ENCODE assay signal across 11 cellular contexts in genomic region chr11:116851631-116852030, GRCh38. TPM values are rescaled to one million over a fixed set of nuclear protein-coding genes. Genes with fewer than 3 reads are reported as not detected.
A peak's percentile ranks its signal among the peaks of the same experiment; 100 is the strongest.
DNase-seq lines count a peak whose midpoint lies in the region; ATAC-seq, FAIRE-seq and TF ChIP-seq lines count a peak whose summit lies in the region.
"Had no signal": no experiment of that assay in that cellular context is flagged by ENCODE, and none has a peak within 500 bp of the region (broad histone marks: within the 10 kb centered on the region; RNA-seq: fewer than 3 reads in every experiment).

No MANE protein-coding gene starts in this region.

- H3K9ac ChIP-seq in HepG2 (ENCODE audit: insufficient read depth, low read depth, low read length): no peak overlapping the region

- no TSS peak for BruUV-seq in HepG2 (replicated peaks; lab: Mats Ljungman, UMichigan)

- peaks cover 37% of the 10 kb centered on the region for H3K36me3 ChIP-seq in lower lobe of right lung
- peaks cover 0 to 21% (median 7%) of the 10 kb centered on the region in 4 donors for H3K36me3 ChIP-seq in transverse colon
- H3K36me3 ChIP-seq in HepG2 (replicated peaks in 1 of 2; ENCODE audit: control insufficient read depth in 1 of 2, insufficient read depth in 2 of 2, low read length in 2 of 2): peaks cover 19 to 41% of the 10 kb centered on the region in 2 experiments; a peak in 4 of 5 replicates

- H3K9me3 ChIP-seq in lower lobe of right lung: no peaks in the 10 kb centered on the region
- no peaks in the 10 kb centered on the region for H3K9me3 ChIP-seq in transverse colon
- no peaks in the 10 kb centered on the region for H3K9me3 ChIP-seq in HepG2 (ENCODE audit: low read length)
- H3K9me3 ChIP-seq: SJSA1 had no signal

- no peaks in the 10 kb centered on the region for H3K79me2 ChIP-seq in HepG2 (ENCODE audit: insufficient read depth, low read length)

- intact Hi-C loops in activated naive CD4-positive, alpha-beta T cell treated with anti-CD3 and anti-CD28 coated beads for 36 hours (cut with micrococcal nuclease): loop anchor here (1.0 to 5.0 kb wide), 7 partner anchors 15 to 1136 kb away; partner anchors contain the start of genes CEP164, IL10RA and ZPR1
- intact Hi-C loops in lower lobe of right lung (cut with DNase I) (no loop called here), transverse colon (cut with DNase I; ENCODE audit: low total_unique reads) (no loop called here), HepG2 (cut with micrococcal nuclease; ENCODE audit: unreplicated experiment) (no loop called here)

- peaks cover 54% of the 10 kb centered on the region for H3K4me1 Mint-ChIP-seq in activated naive CD4-positive, alpha-beta T cell treated with anti-CD3 and anti-CD28 coated beads for 36 hours (ENCODE audit: low read depth)

- H4K20me1 ChIP-seq in HepG2 (ENCODE audit: insufficient read depth, low read length): no peaks in the 10 kb centered on the region

- CTCF ChIA-PET in activated naive CD4-positive, alpha-beta T cell treated with anti-CD3 and anti-CD28 coated beads for 36 hours (lab: Charles Lee): interaction anchor here (0.7 to 4.8 kb wide), 7 partner anchors 11 to 255 kb away, joined by 3 to 38 read pairs (median 4); partner anchors contain the start of genes APOA1, APOA5 and ZPR1
- CTCF ChIA-PET in HepG2 (lab: Yijun Ruan, JAX; ENCODE audit: low intra/inter-chr PET ratio, low total read pairs): no interaction called here

- no peak overlapping the region for H3K4me3 Mint-ChIP-seq in activated naive CD4-positive, alpha-beta T cell treated with anti-CD3 and anti-CD28 coated beads for 36 hours

- no peak overlapping the region for H3K4me2 ChIP-seq in HepG2 (ENCODE audit: low read depth, low read length)

- H3K27me3 ChIP-seq in lower lobe of right lung (ENCODE audit: low read depth) (no peaks in the 10 kb centered on the region), transverse colon (no peaks in the 10 kb centered on the region), HepG2 (ENCODE audit: control insufficient read depth in 1 of 2, insufficient read depth in 2 of 2, low read length in 2 of 2) (no peaks in the 10 kb centered on the region)
- H3K27me3 ChIP-seq: SJSA1 had no signal

- in situ Hi-C loops in transverse colon (cut with MboI; ENCODE audit: low pct_ligation_motif_present in 1 of 4, low pct_unique_long_range_greater_than_20kb in 1 of 4, low sequenced_read_pairs in 3 of 4): no loop called here
- in situ Hi-C loops in HepG2 (cut with HindIII; ENCODE audit: extremely low pct_ligation_motif_present, low pct_unique_long_range_greater_than_20kb): no loop called here
- in situ Hi-C loops in GM13977 (cut with MboI; ENCODE audit: low pct_unique_long_range_greater_than_20kb, low sequenced_read_pairs, unreplicated experiment): no loop called here

- 79 to 93% methylated on average over 5 to 7 of the region's 7 CpGs for WGBS in transverse colon (ENCODE audit: low coverage in 1 of 2), 2 donors
- 92% methylated on average over 7 of the region's 7 CpGs for WGBS in HepG2 (ENCODE audit: low lambda C conversion rate)

- H3K27ac ChIP-seq in lower lobe of right lung (no peak overlapping the region), transverse colon (peak overlapping the region; percentile 65 to 75 (median 69)), HepG2 (ENCODE audit: extremely low read length, insufficient read depth, low read length) (no peak overlapping the region)
- H3K27ac ChIP-seq: SJSA1 had no signal

- no peak overlapping the region for H2AFZ ChIP-seq in HepG2 (ENCODE audit: low read length)

- H3K36me3 Mint-ChIP-seq in activated naive CD4-positive, alpha-beta T cell treated with anti-CD3 and anti-CD28 coated beads for 36 hours (ENCODE audit: low read depth): peaks cover 23% of the 10 kb centered on the region
- H3K36me3 Mint-ChIP-seq in activated naive CD4-positive, alpha-beta T cell treated with anti-CD3 and anti-CD28 coated beads, Interleukin-2, amount 50 U/mL, for 72 hours: peaks cover 10 to 15% of the 10 kb centered on the region in 2 donors

- H3K27me3 Mint-ChIP-seq in activated naive CD4-positive, alpha-beta T cell treated with anti-CD3 and anti-CD28 coated beads for 36 hours (ENCODE audit: low read depth): no peaks in the 10 kb centered on the region

- peak; percentile 72 for DNase-seq in activated naive CD4-positive, alpha-beta T cell treated with anti-CD3 and anti-CD28 coated beads for 36 hours
- no peak for DNase-seq in activated naive CD4-positive, alpha-beta T cell treated with anti-CD3 and anti-CD28 coated beads, Interleukin-2, amount 50 U/mL, for 72 hours (ENCODE audit: low spot score in 2 of 2)
- peak; percentile 24 to 25 for DNase-seq in activated CD8-positive, alpha-beta memory T cell treated with anti-CD3 and anti-CD28 coated beads for 4 hours (ENCODE audit: low read depth in 2 of 2)
- DNase-seq in lower lobe of right lung (peak; percentile 65), transverse colon (peak; percentile 34), HepG2 (ENCODE audit: low spot score) (no peak), GM13977 (ENCODE audit: low spot score) (no peak)

- no peak for FAIRE-seq in HepG2 (lab: Jason Lieb, UNC)

- peaks cover 35% of the 10 kb centered on the region for H3K4me1 ChIP-seq in lower lobe of right lung
- H3K4me1 ChIP-seq in transverse colon: peaks cover 14 to 41% (median 33%) of the 10 kb centered on the region in 4 donors
- H3K4me1 ChIP-seq in HepG2 (ENCODE audit: insufficient read depth, low read length): no peaks in the 10 kb centered on the region

- TF ChIP-seq RAD21 in HepG2 (CRISPR knock-in tag; IDR thresholded peaks at IDR 0.05): no peak

- no peaks in the 10 kb centered on the region for H3K9me3 Mint-ChIP-seq in activated naive CD4-positive, alpha-beta T cell treated with anti-CD3 and anti-CD28 coated beads for 36 hours
- no peaks in the 10 kb centered on the region for H3K9me3 Mint-ChIP-seq in activated naive CD4-positive, alpha-beta T cell treated with anti-CD3 and anti-CD28 coated beads, Interleukin-2, amount 50 U/mL, for 72 hours

- peak overlapping the region; percentile 48 for H3K27ac Mint-ChIP-seq in activated naive CD4-positive, alpha-beta T cell treated with anti-CD3 and anti-CD28 coated beads for 36 hours
- peak overlapping the region in 1 of 2 donors; percentile 81 for H3K27ac Mint-ChIP-seq in activated naive CD4-positive, alpha-beta T cell treated with anti-CD3 and anti-CD28 coated beads, Interleukin-2, amount 50 U/mL, for 72 hours

- TF ChIP-seq CTCF in lower lobe of right lung (IDR thresholded peaks at IDR 0.05) (no peak), transverse colon (IDR thresholded peaks at IDR 0.05) (no peak), HepG2 (CRISPR knock-in tag; IDR thresholded peaks at IDR 0.05) (no peak), GM13977 (IDR thresholded peaks at IDR 0.05; ENCODE audit: extremely low read depth, insufficient read depth, missing control alignments) (no peak)

- POLR2A ChIA-PET in HepG2 (lab: Yijun Ruan, JAX): no interaction called here

- TF ChIP-seq EP300 in transverse colon (IDR thresholded peaks at IDR 0.05; ENCODE audit: low read depth) (no peak), HepG2 (IDR thresholded peaks at IDR 0.05; ENCODE audit: low read depth in 2 of 2, low read length in 2 of 2) (no peak), HepG2 (CRISPR knock-in tag; IDR thresholded peaks at IDR 0.05; ENCODE audit: borderline replicate concordance) (no peak)

- ATAC-seq in activated naive CD4-positive, alpha-beta T cell treated with anti-CD3 and anti-CD28 coated beads, Interleukin-2, amount 50 U/mL, for 72 hours: no peak
- ATAC-seq in lower lobe of right lung (peak; percentile 52 to 56), HepG2 (no peak), GM21717 (IDR thresholded peaks at IDR 0.05; ENCODE audit: unreplicated experiment) (no peak)

- no peak for TF ChIP-seq POLR2A in transverse colon (IDR thresholded peaks at IDR 0.05)
- no peak for TF ChIP-seq POLR2A in HepG2 (IDR thresholded peaks at IDR 0.05; ENCODE audit: insufficient read depth in 1 of 2, low read depth in 2 of 2, low read length in 2 of 2)

- no peak overlapping the region for H3K4me3 ChIP-seq in lower lobe of right lung
- no peak overlapping the region for H3K4me3 ChIP-seq in transverse colon
- no peak overlapping the region for H3K4me3 ChIP-seq in HepG2 (replicated peaks in 1 of 3; ENCODE audit: insufficient read depth in 1 of 3, low read depth in 2 of 3, low read length in 3 of 3)
- H3K4me3 ChIP-seq: SJSA1 had no signal

RNA-seq across cellular contexts. Expression of gene APOA1, which starts 14.2 kb away (rescaled TPM):
- total RNA-seq in activated naive CD4-positive, alpha-beta T cell treated with anti-CD3 and anti-CD28 coated beads for 36 hours: not detected
- total RNA-seq in activated naive CD4-positive, alpha-beta T cell treated with anti-CD3 and anti-CD28 coated beads, Interleukin-2, amount 50 U/mL, for 72 hours: under 1 TPM in 1 of 2 donors, not detected in 1; 0.84 TPM
- 3.7 TPM for total RNA-seq in lower lobe of right lung
- 100 to 1,000 TPM in 1 of 4 donors, not detected in 3; 169 TPM for total RNA-seq in transverse colon
- total RNA-seq in HepG2 (2016; rRNA removed; fragmentation: Illumina TruSeq; extraction: Trizol): 2,184 and 5,485 TPM in 2 replicates
- 1,658 and 1,910 TPM in 2 replicates for total RNA-seq in HepG2 (2016; cell fraction: cytosol; rRNA removed; fragmentation: Illumina TruSeq; extraction: Trizol; ENCODE audit: low read depth)
- total RNA-seq in HepG2 (2016; cell fraction: insoluble cytoplasmic fraction; rRNA removed; fragmentation: Illumina TruSeq; extraction: Trizol): 2,147 and 5,523 TPM in 2 replicates
- total RNA-seq in HepG2 (2016; cell fraction: membrane; rRNA removed; fragmentation: Illumina TruSeq; extraction: Trizol): 1,317 and 1,654 TPM in 2 replicates
- total RNA-seq in HepG2 (2016; cell fraction: nucleus; rRNA removed; fragmentation: Illumina TruSeq; extraction: Trizol): 3,708 and 4,228 TPM in 2 replicates
- polyA plus RNA-seq in HepG2 (2011; rRNA removed): 1,973 and 2,476 TPM in 2 replicates
- 3,263 and 3,859 TPM in 2 replicates for polyA plus RNA-seq in HepG2 (2011; cell fraction: cytosol; rRNA removed)
- 1,542 and 1,981 TPM in 2 replicates for polyA plus RNA-seq in HepG2 (2011; cell fraction: nucleus; rRNA removed)
- 3,117 and 3,837 TPM in 2 replicates for polyA plus RNA-seq in HepG2 (2012)
- polyA plus RNA-seq in HepG2 (2016; cell fraction: cytosol; fragmentation: Illumina TruSeq; extraction: Trizol; ENCODE audit: low read depth): 1,826 and 2,113 TPM in 2 replicates
- polyA plus RNA-seq in HepG2 (2016; cell fraction: insoluble cytoplasmic fraction; fragmentation: Illumina TruSeq; extraction: Trizol; ENCODE audit: low read depth): 1,773 and 1,785 TPM in 2 replicates
- 1,154 and 1,399 TPM in 2 replicates for polyA plus RNA-seq in HepG2 (2016; cell fraction: membrane; fragmentation: Illumina TruSeq; extraction: Trizol; ENCODE audit: low read depth)
- 5,783 and 6,817 TPM in 2 replicates for polyA plus RNA-seq in HepG2 (2016; cell fraction: nucleus; fragmentation: Illumina TruSeq; extraction: Trizol; ENCODE audit: insufficient read depth, low read depth)
- polyA minus RNA-seq in HepG2 (2011; rRNA and poly(A)+ RNA removed; ENCODE audit: low replicate concordance): 0.49 and 910 TPM in 2 replicates
- 1,155 and 1,457 TPM in 2 replicates for polyA minus RNA-seq in HepG2 (2011; cell fraction: cytosol; rRNA and poly(A)+ RNA removed)
- 210 and 319 TPM in 2 replicates for polyA minus RNA-seq in HepG2 (2011; cell fraction: nucleus; rRNA and poly(A)+ RNA removed)
- total RNA-seq: dermis microvascular lymphatic vessel endothelial cell, left colon, SJSA1 had no signal

RNA-seq across cellular contexts. Expression of gene APOC3, which starts 21.9 kb away (rescaled TPM):
- not detected for total RNA-seq in activated naive CD4-positive, alpha-beta T cell treated with anti-CD3 and anti-CD28 coated beads for 36 hours
- not detected for total RNA-seq in activated naive CD4-positive, alpha-beta T cell treated with anti-CD3 and anti-CD28 coated beads, Interleukin-2, amount 50 U/mL, for 72 hours
- not detected for total RNA-seq in lower lobe of right lung
- 1 to 10 TPM in 2 of 4 donors, not detected in 2; 3.0 to 5.3 TPM for total RNA-seq in transverse colon
- 179 and 314 TPM in 2 replicates for total RNA-seq in HepG2 (2016; rRNA removed; fragmentation: Illumina TruSeq; extraction: Trizol)
- total RNA-seq in HepG2 (2016; cell fraction: cytosol; rRNA removed; fragmentation: Illumina TruSeq; extraction: Trizol; ENCODE audit: low read depth): 470 and 617 TPM in 2 replicates
- 191 and 310 TPM in 2 replicates for total RNA-seq in HepG2 (2016; cell fraction: insoluble cytoplasmic fraction; rRNA removed; fragmentation: Illumina TruSeq; extraction: Trizol)
- total RNA-seq in HepG2 (2016; cell fraction: membrane; rRNA removed; fragmentation: Illumina TruSeq; extraction: Trizol): 250 and 324 TPM in 2 replicates
- total RNA-seq in HepG2 (2016; cell fraction: nucleus; rRNA removed; fragmentation: Illumina TruSeq; extraction: Trizol): 211 and 238 TPM in 2 replicates
- polyA plus RNA-seq in HepG2 (2011; rRNA removed): 687 and 1,005 TPM in 2 replicates
- 944 and 988 TPM in 2 replicates for polyA plus RNA-seq in HepG2 (2011; cell fraction: cytosol; rRNA removed)
- 255 and 392 TPM in 2 replicates for polyA plus RNA-seq in HepG2 (2011; cell fraction: nucleus; rRNA removed)
- polyA plus RNA-seq in HepG2 (2012): 921 and 1,213 TPM in 2 replicates
- 724 and 925 TPM in 2 replicates for polyA plus RNA-seq in HepG2 (2016; cell fraction: cytosol; fragmentation: Illumina TruSeq; extraction: Trizol; ENCODE audit: low read depth)
- polyA plus RNA-seq in HepG2 (2016; cell fraction: insoluble cytoplasmic fraction; fragmentation: Illumina TruSeq; extraction: Trizol; ENCODE audit: low read depth): 243 and 253 TPM in 2 replicates
- polyA plus RNA-seq in HepG2 (2016; cell fraction: membrane; fragmentation: Illumina TruSeq; extraction: Trizol; ENCODE audit: low read depth): 332 and 399 TPM in 2 replicates
- 479 and 488 TPM in 2 replicates for polyA plus RNA-seq in HepG2 (2016; cell fraction: nucleus; fragmentation: Illumina TruSeq; extraction: Trizol; ENCODE audit: insufficient read depth, low read depth)
- 493 TPM in 1 of 2 replicates, not detected in the other for polyA minus RNA-seq in HepG2 (2011; rRNA and poly(A)+ RNA removed; ENCODE audit: low replicate concordance)
- polyA minus RNA-seq in HepG2 (2011; cell fraction: cytosol; rRNA and poly(A)+ RNA removed): 182 and 185 TPM in 2 replicates
- 38.8 and 66.1 TPM in 2 replicates for polyA minus RNA-seq in HepG2 (2011; cell fraction: nucleus; rRNA and poly(A)+ RNA removed)
- total RNA-seq: dermis microvascular lymphatic vessel endothelial cell, left colon, SJSA1 had no signal

RNA-seq across cellular contexts. Expression of gene APOA4, which starts 28.5 kb away (rescaled TPM):
- not detected for total RNA-seq in activated naive CD4-positive, alpha-beta T cell treated with anti-CD3 and anti-CD28 coated beads for 36 hours
- not detected for total RNA-seq in activated naive CD4-positive, alpha-beta T cell treated with anti-CD3 and anti-CD28 coated beads, Interleukin-2, amount 50 U/mL, for 72 hours
- total RNA-seq in lower lobe of right lung (not detected), transverse colon (not detected), HepG2 (2016; rRNA removed; fragmentation: Illumina TruSeq; extraction: Trizol) (1.8 and 3.8 TPM in 2 replicates)
- 1.2 and 2.1 TPM in 2 replicates for total RNA-seq in HepG2 (2016; cell fraction: cytosol; rRNA removed; fragmentation: Illumina TruSeq; extraction: Trizol; ENCODE audit: low read depth)
- 2.1 and 3.7 TPM in 2 replicates for total RNA-seq in HepG2 (2016; cell fraction: insoluble cytoplasmic fraction; rRNA removed; fragmentation: Illumina TruSeq; extraction: Trizol)
- 2.5 and 3.8 TPM in 2 replicates for total RNA-seq in HepG2 (2016; cell fraction: membrane; rRNA removed; fragmentation: Illumina TruSeq; extraction: Trizol)
- total RNA-seq in HepG2 (2016; cell fraction: nucleus; rRNA removed; fragmentation: Illumina TruSeq; extraction: Trizol): 1.5 and 3.9 TPM in 2 replicates
- polyA plus RNA-seq in HepG2 (2011; rRNA removed): 7.2 and 11.0 TPM in 2 replicates
- 9.4 and 10.1 TPM in 2 replicates for polyA plus RNA-seq in HepG2 (2011; cell fraction: cytosol; rRNA removed)
- 4.4 and 6.4 TPM in 2 replicates for polyA plus RNA-seq in HepG2 (2011; cell fraction: nucleus; rRNA removed)
- 5.7 and 7.6 TPM in 2 replicates for polyA plus RNA-seq in HepG2 (2012)
- polyA plus RNA-seq in HepG2 (2016; cell fraction: cytosol; fragmentation: Illumina TruSeq; extraction: Trizol; ENCODE audit: low read depth): 1.8 and 2.4 TPM in 2 replicates
- 1.6 and 1.8 TPM in 2 replicates for polyA plus RNA-seq in HepG2 (2016; cell fraction: insoluble cytoplasmic fraction; fragmentation: Illumina TruSeq; extraction: Trizol; ENCODE audit: low read depth)
- 2.4 and 3.3 TPM in 2 replicates for polyA plus RNA-seq in HepG2 (2016; cell fraction: membrane; fragmentation: Illumina TruSeq; extraction: Trizol; ENCODE audit: low read depth)
- polyA plus RNA-seq in HepG2 (2016; cell fraction: nucleus; fragmentation: Illumina TruSeq; extraction: Trizol; ENCODE audit: insufficient read depth, low read depth): 3.5 and 4.1 TPM in 2 replicates
- 4.4 TPM in 1 of 2 replicates, not detected in the other for polyA minus RNA-seq in HepG2 (2011; rRNA and poly(A)+ RNA removed; ENCODE audit: low replicate concordance)
- 2.5 and 3.2 TPM in 2 replicates for polyA minus RNA-seq in HepG2 (2011; cell fraction: cytosol; rRNA and poly(A)+ RNA removed)
- 0.77 and 1.6 TPM in 2 replicates for polyA minus RNA-seq in HepG2 (2011; cell fraction: nucleus; rRNA and poly(A)+ RNA removed)
- total RNA-seq: dermis microvascular lymphatic vessel endothelial cell, left colon, SJSA1 had no signal

RNA-seq across cellular contexts. Expression of gene APOA5, which starts 60.0 kb away (rescaled TPM):
- total RNA-seq in activated naive CD4-positive, alpha-beta T cell treated with anti-CD3 and anti-CD28 coated beads for 36 hours: not detected
- not detected for total RNA-seq in activated naive CD4-positive, alpha-beta T cell treated with anti-CD3 and anti-CD28 coated beads, Interleukin-2, amount 50 U/mL, for 72 hours
- 0.41 TPM for total RNA-seq in lower lobe of right lung
- not detected for total RNA-seq in transverse colon
- total RNA-seq in HepG2 (2016; rRNA removed; fragmentation: Illumina TruSeq; extraction: Trizol): 21.9 and 49.1 TPM in 2 replicates
- total RNA-seq in HepG2 (2016; cell fraction: cytosol; rRNA removed; fragmentation: Illumina TruSeq; extraction: Trizol; ENCODE audit: low read depth): 4.6 and 4.7 TPM in 2 replicates
- 16.8 and 55.7 TPM in 2 replicates for total RNA-seq in HepG2 (2016; cell fraction: insoluble cytoplasmic fraction; rRNA removed; fragmentation: Illumina TruSeq; extraction: Trizol)
- 7.4 and 9.8 TPM in 2 replicates for total RNA-seq in HepG2 (2016; cell fraction: membrane; rRNA removed; fragmentation: Illumina TruSeq; extraction: Trizol)
- 41.1 and 46.7 TPM in 2 replicates for total RNA-seq in HepG2 (2016; cell fraction: nucleus; rRNA removed; fragmentation: Illumina TruSeq; extraction: Trizol)
- polyA plus RNA-seq in HepG2 (2011; rRNA removed): 44.0 and 61.4 TPM in 2 replicates
- polyA plus RNA-seq in HepG2 (2011; cell fraction: cytosol; rRNA removed): 50.5 and 63.0 TPM in 2 replicates
- 48.8 and 51.3 TPM in 2 replicates for polyA plus RNA-seq in HepG2 (2011; cell fraction: nucleus; rRNA removed)
- 32.9 and 35.6 TPM in 2 replicates for polyA plus RNA-seq in HepG2 (2012)
- 3.5 and 4.1 TPM in 2 replicates for polyA plus RNA-seq in HepG2 (2016; cell fraction: cytosol; fragmentation: Illumina TruSeq; extraction: Trizol; ENCODE audit: low read depth)
- 17.4 and 19.7 TPM in 2 replicates for polyA plus RNA-seq in HepG2 (2016; cell fraction: insoluble cytoplasmic fraction; fragmentation: Illumina TruSeq; extraction: Trizol; ENCODE audit: low read depth)
- polyA plus RNA-seq in HepG2 (2016; cell fraction: membrane; fragmentation: Illumina TruSeq; extraction: Trizol; ENCODE audit: low read depth): 5.1 and 6.3 TPM in 2 replicates
- 67.2 and 70.6 TPM in 2 replicates for polyA plus RNA-seq in HepG2 (2016; cell fraction: nucleus; fragmentation: Illumina TruSeq; extraction: Trizol; ENCODE audit: insufficient read depth, low read depth)
- polyA minus RNA-seq in HepG2 (2011; rRNA and poly(A)+ RNA removed; ENCODE audit: low replicate concordance): 37.9 TPM in 1 of 2 replicates, not detected in the other
- 21.8 and 26.5 TPM in 2 replicates for polyA minus RNA-seq in HepG2 (2011; cell fraction: cytosol; rRNA and poly(A)+ RNA removed)
- 24.4 and 25.6 TPM in 2 replicates for polyA minus RNA-seq in HepG2 (2011; cell fraction: nucleus; rRNA and poly(A)+ RNA removed)
- total RNA-seq: dermis microvascular lymphatic vessel endothelial cell, left colon, SJSA1 had no signal

Comparison
In these comparisons a context has a peak if more than half of its experiments do, and no peak if none do; other contexts are left out.
1. DNase-seq: peak in activated naive CD4-positive, alpha-beta T cell treated with anti-CD3 and anti-CD28 coated beads for 36 hours (single experiment), activated CD8-positive, alpha-beta memory T cell treated with anti-CD3 and anti-CD28 coated beads for 4 hours (2 of 2), lower lobe of right lung (single experiment) and transverse colon (single experiment); none in activated naive CD4-positive, alpha-beta T cell treated with anti-CD3 and anti-CD28 coated beads, Interleukin-2, amount 50 U/mL, for 72 hours (0 of 2), HepG2 (single experiment) and GM13977 (single experiment).
2. ATAC-seq: peak in lower lobe of right lung (2 of 2); none in activated naive CD4-positive, alpha-beta T cell treated with anti-CD3 and anti-CD28 coated beads, Interleukin-2, amount 50 U/mL, for 72 hours (0 of 2), HepG2 (single experiment) and GM21717 (single experiment).
3. H3K27ac ChIP-seq: peak in transverse colon (4 of 4); none in lower lobe of right lung (single experiment) and HepG2 (single experiment).
4. RNA of gene APOA1, which starts 14.2 kb away (total RNA-seq): 1,317 to 5,523 TPM in HepG2; 3.7 TPM in lower lobe of right lung (single experiment), 0.84 TPM in activated naive CD4-positive, alpha-beta T cell treated with anti-CD3 and anti-CD28 coated beads, Interleukin-2, amount 50 U/mL, for 72 hours, 169 TPM in transverse colon and not detected in activated naive CD4-positive, alpha-beta T cell treated with anti-CD3 and anti-CD28 coated beads for 36 hours; every median in the first group is over 4 times any median in the second.
5. RNA of gene APOC3, which starts 21.9 kb away (total RNA-seq): 179 to 617 TPM in HepG2; 3.0 to 5.3 TPM in transverse colon, not detected in activated naive CD4-positive, alpha-beta T cell treated with anti-CD3 and anti-CD28 coated beads for 36 hours, not detected in activated naive CD4-positive, alpha-beta T cell treated with anti-CD3 and anti-CD28 coated beads, Interleukin-2, amount 50 U/mL, for 72 hours and not detected in lower lobe of right lung (single experiment); every median in the first group is over 10 times any median in the second.